Comparison of ENCODE assay signal across 13 cellular contexts in the genomic region with DNA sequence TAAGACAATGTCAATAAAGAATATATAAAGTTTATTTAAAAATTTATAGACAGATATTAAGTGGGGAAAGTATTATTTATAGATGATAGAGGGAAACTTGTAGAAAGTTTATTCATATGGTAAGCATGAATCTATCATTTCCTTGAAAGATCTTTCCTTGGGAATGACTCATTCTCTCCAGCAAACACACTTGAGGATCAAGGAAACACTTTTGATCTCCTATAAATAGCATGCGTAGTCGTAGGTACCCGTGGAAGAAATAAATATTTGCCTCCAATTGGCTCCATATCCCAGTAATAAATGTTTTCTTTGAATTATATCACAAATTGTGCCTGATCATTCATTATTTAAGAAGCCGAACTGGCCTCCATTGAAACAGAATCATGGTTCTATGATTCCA.
DNase-seq lines count a peak whose midpoint lies in the region; ATAC-seq and TF ChIP-seq lines count a peak whose summit lies in the region.
"Had no signal": no experiment of that assay in that cellular context is flagged by ENCODE, and none has a peak within 500 bp of the region (broad histone marks: within the 10 kb centered on the region; RNA-seq: fewer than 3 reads in every experiment).

No MANE protein-coding gene starts in this region.

- no peak for TF ChIP-seq EP300 in suprapubic skin (IDR thresholded peaks at IDR 0.05)

- no peak for TF ChIP-seq CTCF in body of pancreas (IDR thresholded peaks at IDR 0.05)
- no peak for TF ChIP-seq CTCF in lower lobe of right lung (IDR thresholded peaks at IDR 0.05)
- no peak for TF ChIP-seq CTCF in suprapubic skin (IDR thresholded peaks at IDR 0.05)

- intact Hi-C loops in body of pancreas (cut with DNase I): no loop called here
- intact Hi-C loops in lower lobe of right lung (cut with DNase I): no loop called here

- WGBS in body of pancreas, 2 donors: 44 to 48% methylated on average over 4 of the region's 4 CpGs
- 61% methylated on average over 4 of the region's 4 CpGs for WGBS in suprapubic skin

- no peaks in the 10 kb centered on the region for H3K27me3 ChIP-seq in body of pancreas
- peaks cover 7% of the 10 kb centered on the region for H3K27me3 ChIP-seq in lower lobe of right lung (ENCODE audit: low read depth)
- peaks cover 27% of the 10 kb centered on the region for H3K27me3 ChIP-seq in suprapubic skin
- H3K27me3 ChIP-seq: BLaER1 had no signal

- H3K27ac ChIP-seq in body of pancreas (no peak overlapping the region), lower lobe of right lung (no peak overlapping the region), suprapubic skin (no peak overlapping the region)
- H3K27ac ChIP-seq: BLaER1, GM23248, HL-60 had no signal

- H3K4me1 ChIP-seq in body of pancreas (no peaks in the 10 kb centered on the region), lower lobe of right lung (no peaks in the 10 kb centered on the region), suprapubic skin (no peaks in the 10 kb centered on the region)
- H3K4me1 ChIP-seq: HAP-1 had no signal

- H3K36me3 ChIP-seq in body of pancreas (replicated peaks in 1 of 2; ENCODE audit: insufficient read depth in 1 of 2, low read depth in 2 of 2): no peaks in the 10 kb centered on the region
- no peaks in the 10 kb centered on the region for H3K36me3 ChIP-seq in lower lobe of right lung
- H3K36me3 ChIP-seq in suprapubic skin: no peaks in the 10 kb centered on the region
- H3K36me3 ChIP-seq: BLaER1, HAP-1 had no signal

- DNase-seq in HT-29 (ENCODE audit: low spot score) (peak; percentile 21), body of pancreas (no peak), lower lobe of right lung (no peak), suprapubic skin (ENCODE audit: low spot score in 2 of 2) (no peak), SKM-1 (lab: John Stamatoyannopoulos, UW; ENCODE audit: unreplicated experiment) (no peak)
- DNase-seq in stimulated activated naive CD8-positive, alpha-beta T cell treated with anti-CD3 and anti-CD28 coated beads, Interleukin-15, Interleukin-2, amounts not matched to agents 100 U/mL and 50 U/mL, for 24 hours: no peak
- DNase-seq: CD4-positive, alpha-beta memory T cell; GM23248; KBM-7 had no signal

- TF ChIP-seq POLR2A in body of pancreas (IDR thresholded peaks at IDR 0.05): no peak
- TF ChIP-seq POLR2A in suprapubic skin (IDR thresholded peaks at IDR 0.05): no peak

- H3K9me3 ChIP-seq in body of pancreas (no peaks in the 10 kb centered on the region), lower lobe of right lung (no peaks in the 10 kb centered on the region), suprapubic skin (no peaks in the 10 kb centered on the region)
- H3K9me3 ChIP-seq: BLaER1, HAP-1 had no signal

- ATAC-seq in body of pancreas (peak; percentile 63), lower lobe of right lung (peak; percentile 48 to 83), HG03354 (IDR thresholded peaks at IDR 0.05; ENCODE audit: poor library complexity, severe bottlenecking, unreplicated experiment) (no peak)
- ATAC-seq in stimulated activated naive CD8-positive, alpha-beta T cell treated with anti-CD3 and anti-CD28 coated beads, Interleukin-15, Interleukin-2, amounts not matched to agents 100 U/mL and 50 U/mL, for 24 hours: no peak

- H3K4me3 ChIP-seq in body of pancreas (no peak overlapping the region), lower lobe of right lung (no peak overlapping the region), suprapubic skin (no peak overlapping the region)
- H3K4me3 ChIP-seq: BLaER1, GM23248, HAP-1 had no signal

Comparison
In these comparisons a context has a peak if more than half of its experiments do, and no peak if none do; other contexts are left out.
1. ATAC-seq: peak in body of pancreas (single experiment) and lower lobe of right lung (2 of 2); none in HG03354 (single experiment) and stimulated activated naive CD8-positive, alpha-beta T cell treated with anti-CD3 and anti-CD28 coated beads, Interleukin-15, Interleukin-2, amounts not matched to agents 100 U/mL and 50 U/mL, for 24 hours (single experiment).